Comparison of ENCODE assay signal across 18 cellular contexts in the genomic region with DNA sequence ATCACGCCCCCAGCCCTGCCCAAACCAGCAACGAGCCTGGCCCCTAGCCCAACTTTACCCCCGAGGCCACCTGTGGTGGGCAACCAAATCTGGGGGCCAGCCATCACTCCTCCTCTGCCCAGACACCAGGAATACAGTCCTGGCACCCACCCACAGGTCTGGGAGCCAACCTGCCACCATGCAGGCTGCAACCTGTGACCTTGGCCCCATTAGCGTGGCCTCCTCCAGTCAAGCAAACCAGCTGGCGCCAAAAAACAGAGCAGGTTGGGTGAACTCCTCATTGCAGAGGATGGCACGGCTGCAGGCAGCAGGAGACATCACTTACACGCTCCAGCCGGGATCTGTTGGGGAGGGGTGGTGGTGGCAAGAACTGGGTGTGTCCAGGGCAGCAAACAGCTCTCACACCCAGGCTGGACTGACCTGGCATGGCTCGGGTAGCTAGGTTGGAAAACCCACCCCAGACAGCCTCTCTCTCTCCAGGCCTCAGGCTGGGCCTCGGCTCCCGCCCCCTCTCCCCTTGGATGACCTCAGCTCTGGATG.
A peak's percentile ranks its signal among the peaks of the same experiment; 100 is the strongest.
DNase-seq lines count a peak whose midpoint lies in the region; ATAC-seq and TF ChIP-seq lines count a peak whose summit lies in the region.
"Had no signal": no experiment of that assay in that cellular context is flagged by ENCODE, and none has a peak within 500 bp of the region (broad histone marks: within the 10 kb centered on the region; RNA-seq: fewer than 3 reads in every experiment).

No MANE protein-coding gene starts in this region.

- H3K36me3 ChIP-seq in BE2C: no peaks in the 10 kb centered on the region
- no peaks in the 10 kb centered on the region for H3K36me3 ChIP-seq in vagina

- H3K4me3 ChIP-seq in BE2C (ENCODE audit: low read depth, low read length): no peak overlapping the region
- no peak overlapping the region for H3K4me3 ChIP-seq in vagina
- H3K4me3 ChIP-seq: GM23248 had no signal

- H3K27ac ChIP-seq in vagina: no peak overlapping the region
- H3K27ac ChIP-seq: 22Rv1, GM23248 had no signal

- DNase-seq in DMS 273 (lab: John Stamatoyannopoulos, UW; ENCODE audit: unreplicated experiment): peak; percentile 76
- DNase-seq in DMS 273 treated with DMSO at 0.1 percent for 48 hours (lab: John Stamatoyannopoulos, UW): no peak
- peak; percentile 60 for DNase-seq in BE2C
- DNase-seq in NCI-H446 treated with DMSO at 0.1 percent for 48 hours (lab: John Stamatoyannopoulos, UW): peak; percentile 18
- no peak for DNase-seq in left colon
- DNase-seq in vagina (ENCODE audit: extremely low spot score in 2 of 2): no peak
- no peak for DNase-seq in NAMALWA (ENCODE audit: low spot score)
- DNase-seq: C1 segment of cervical spinal cord; COR-L47; DMS53; GM23248; KBM-7; NCI-H1048; NCI-H2029; NK-92 treated with Interleukin-12 subunit alpha and Interleukin-12 subunit beta, amount 100 ng/mL, for 24 hours; OCI-M1 had no signal

- H3K27me3 ChIP-seq in BE2C: no peaks in the 10 kb centered on the region
- H3K27me3 ChIP-seq in vagina: no peaks in the 10 kb centered on the region

- peaks cover 33% of the 10 kb centered on the region for H3K4me1 ChIP-seq in BE2C
- peaks cover 18% of the 10 kb centered on the region for H3K4me1 ChIP-seq in vagina

- H3K9me3 ChIP-seq in BE2C (no peaks in the 10 kb centered on the region), vagina (no peaks in the 10 kb centered on the region)

- ATAC-seq in left colon: peak; percentile 65
- no peak for ATAC-seq in GM18861 (IDR thresholded peaks at IDR 0.05; ENCODE audit: unreplicated experiment)

- TF ChIP-seq POLR2A in vagina (IDR thresholded peaks at IDR 0.05): no peak

- intact Hi-C loops in left colon (cut with DNase I, micrococcal nuclease): no loop called here
- intact Hi-C loops in vagina (cut with DNase I): no loop called here

- TF ChIP-seq CTCF in BE2C (IDR thresholded peaks at IDR 0.05; ENCODE audit: low read depth, low read length) (no peak), vagina (IDR thresholded peaks at IDR 0.05) (no peak)

Comparison
In these comparisons a context has a peak if more than half of its experiments do, and no peak if none do; other contexts are left out.
1. DNase-seq: peak in DMS 273 (single experiment), BE2C (single experiment) and NCI-H446 treated with DMSO at 0.1 percent for 48 hours (single experiment); none in DMS 273 treated with DMSO at 0.1 percent for 48 hours (single experiment), left colon (0 of 2), vagina (0 of 2) and NAMALWA (single experiment).